In genomic region chr6:30742316-30743098, GRCh38 we compare ENCODE assay signal across 1 cellular context.
TF ChIP-seq lines count a peak whose summit lies in the region.

FLOT1 (minus strand) TSS chr6:30742687; CDS start chr6:30742189, 498 bp downstream.

TF ChIP-seq in K562, 482 proteins besides CTCF, POLR2A, EP300 and RAD21 (continued from another document and continues in another):
- no peak for TF ChIP-seq ZNF609 (CRISPR knock-in tag; IDR thresholded peaks at IDR 0.05; ENCODE audit: borderline replicate concordance)
- TF ChIP-seq RNF2 (IDR thresholded peaks at IDR 0.05), result peak; percentile 58
- TF ChIP-seq SIX5 (IDR thresholded peaks at IDR 0.05; ENCODE audit: borderline replicate concordance in 1 of 2, insufficient read depth in 1 of 2, low read depth in 1 of 2, low read length in 2 of 2), result no peak
- TF ChIP-seq NUFIP1 (IDR thresholded peaks at IDR 0.05; ENCODE audit: partially characterized antibody), result no peak
- no peak for TF ChIP-seq STAG1 (CRISPR knock-in tag; IDR thresholded peaks at IDR 0.05; ENCODE audit: borderline replicate concordance)
- no peak for TF ChIP-seq ZNF551 (CRISPR knock-in tag; IDR thresholded peaks at IDR 0.05)
- no peak for TF ChIP-seq ZFP1 (CRISPR knock-in tag; IDR thresholded peaks at IDR 0.05)
- no peak for TF ChIP-seq DLX4 (CRISPR knock-in tag; IDR thresholded peaks at IDR 0.05)
- no peak for TF ChIP-seq SRSF9 (IDR thresholded peaks at IDR 0.05; ENCODE audit: borderline replicate concordance, low read depth, low read length)
- TF ChIP-seq PHB2 (IDR thresholded peaks at IDR 0.05; ENCODE audit: low read depth), result no peak
- TF ChIP-seq FIP1L1 (IDR thresholded peaks at IDR 0.05; ENCODE audit: low read depth, low read length, poor library complexity, severe bottlenecking), result peak; percentile 100
- TF ChIP-seq ZNF668 (CRISPR knock-in tag; IDR thresholded peaks at IDR 0.05), result no peak
- TF ChIP-seq NFIX (CRISPR knock-in tag; IDR thresholded peaks at IDR 0.05; ENCODE audit: low read depth), result no peak
- no peak for TF ChIP-seq HES1 (IDR thresholded peaks at IDR 0.05; ENCODE audit: low read depth)
- no peak for TF ChIP-seq SPI1 (IDR thresholded peaks at IDR 0.05; ENCODE audit: borderline replicate concordance, low read depth, low read length)
- no peak for TF ChIP-seq ATF4 (CRISPR knock-in tag; IDR thresholded peaks at IDR 0.05)
- no peak for TF ChIP-seq WHSC1 (IDR thresholded peaks at IDR 0.05; ENCODE audit: low read length)
- TF ChIP-seq NFATC3 (IDR thresholded peaks at IDR 0.05), result no peak
- no peak; the same call in 1 of the 2 replicates for TF ChIP-seq ZNF561 (CRISPR knock-in tag; conservative IDR thresholded peaks at IDR 0.05)
- no peak for TF ChIP-seq SIRT6 (IDR thresholded peaks at IDR 0.05; ENCODE audit: low read depth, low read length)
- no peak for TF ChIP-seq CREB3L1 (IDR thresholded peaks at IDR 0.05; ENCODE audit: borderline replicate concordance, low read depth)
- no peak for TF ChIP-seq ELK3 (CRISPR knock-in tag; IDR thresholded peaks at IDR 0.05)
- no peak for TF ChIP-seq ZKSCAN3 (CRISPR knock-in tag; IDR thresholded peaks at IDR 0.05)
- TF ChIP-seq HINFP (tag; conservative IDR thresholded peaks at IDR 0.05; ENCODE audit: low read depth), result peak; percentile 95
- peak; percentile 4 for TF ChIP-seq CHD1 (IDR thresholded peaks at IDR 0.05; ENCODE audit: low read length)
- TF ChIP-seq NFXL1 (CRISPR knock-in tag; IDR thresholded peaks at IDR 0.05), result no peak
- peak in 1 of 2 experiments; percentile 4; a peak in 1 of 4 replicates for TF ChIP-seq ZNF639 (CRISPR knock-in tag; conservative IDR thresholded peaks at IDR 0.05 in 1 of 2, IDR thresholded peaks at IDR 0.05 in 1 of 2)
- no peak for TF ChIP-seq BRD9 (IDR thresholded peaks at IDR 0.05; ENCODE audit: low read depth, partially characterized antibody)
- no peak for TF ChIP-seq MTF1 (CRISPR knock-in tag; IDR thresholded peaks at IDR 0.05; ENCODE audit: borderline replicate concordance)
- TF ChIP-seq RBM39 (optimal IDR thresholded peaks at IDR 0.05; ENCODE audit: low read depth, low read length), result no peak
- TF ChIP-seq ZNF165 (CRISPR knock-in tag; IDR thresholded peaks at IDR 0.05; ENCODE audit: borderline replicate concordance), result no peak
- peak; percentile 56; the same call in 1 of the 2 replicates for TF ChIP-seq ATF7 (IDR thresholded peaks at IDR 0.05)
- TF ChIP-seq BRF2 (IDR thresholded peaks at IDR 0.05; ENCODE audit: borderline replicate concordance, insufficient read depth, insufficient read length), result no peak
- TF ChIP-seq ZC3H8 (IDR thresholded peaks at IDR 0.05), result no peak
- no peak; the same call in none of the 2 replicates for TF ChIP-seq CREB1 (IDR thresholded peaks at IDR 0.05)
- TF ChIP-seq CREB1 (CRISPR knock-in tag; IDR thresholded peaks at IDR 0.05), result peak; percentile 56; the same call in 1 of the 2 replicates
- TF ChIP-seq PBX2 (CRISPR knock-in tag; IDR thresholded peaks at IDR 0.05; ENCODE audit: low read depth), result 0 out of 2 replicates have a peak, but pooled peaks have one; percentile 12
- no peak for TF ChIP-seq PBX2 (tag; conservative IDR thresholded peaks at IDR 0.05; ENCODE audit: low read depth)
- peak in 2 of 3 experiments; percentile 25 to 59 for TF ChIP-seq YY1 (IDR thresholded peaks at IDR 0.05; ENCODE audit: borderline replicate concordance in 1 of 3, control insufficient read depth in 1 of 3, extremely low read depth in 1 of 3, insufficient read depth in 3 of 3, insufficient read length in 1 of 3, insufficient replicate concordance in 2 of 3, low read depth in 1 of 3, low read length in 2 of 3)
- no peak for TF ChIP-seq SETDB1 (IDR thresholded peaks at IDR 0.05; ENCODE audit: low read length)
- no peak for TF ChIP-seq HMG20B (CRISPR knock-in tag; IDR thresholded peaks at IDR 0.05)
- TF ChIP-seq FOXJ2 (tag; IDR thresholded peaks at IDR 0.05), result no peak
- peak; percentile 16 for TF ChIP-seq SMARCE1 (IDR thresholded peaks at IDR 0.05)
- TF ChIP-seq NCOA1 (IDR thresholded peaks at IDR 0.05; ENCODE audit: low read depth), result no peak; the same call in 1 of the 2 replicates
- 0 out of 2 replicates have a peak, but pooled peaks have one; percentile 58 for TF ChIP-seq ZNF76 (CRISPR knock-in tag; IDR thresholded peaks at IDR 0.05; ENCODE audit: borderline replicate concordance)
- peak; percentile 90 for TF ChIP-seq TFAP4 (CRISPR knock-in tag; IDR thresholded peaks at IDR 0.05; ENCODE audit: borderline replicate concordance)
- TF ChIP-seq NCOA2 (IDR thresholded peaks at IDR 0.05; ENCODE audit: partially characterized antibody in 2 of 2), result no peak
- peak; percentile 17; the same call in 1 of the 2 replicates for TF ChIP-seq ZNF586 (CRISPR knock-in tag; conservative IDR thresholded peaks at IDR 0.05)
- TF ChIP-seq TARDBP (IDR thresholded peaks at IDR 0.05), result no peak
- peak; percentile 56 for TF ChIP-seq NCOR1 (IDR thresholded peaks at IDR 0.05)
